8 cellular contexts compared by ENCODE assay signal in genomic region chr6:83065511-83066192, GRCh38. TPM values are rescaled to one million over a fixed set of nuclear protein-coding genes. Genes with fewer than 3 reads are reported as not detected.
DNase-seq lines count a peak whose midpoint lies in the region; ATAC-seq and TF ChIP-seq lines count a peak whose summit lies in the region.

TSS of gene UBE3D (minus strand) at chr6:83065841. CDS start at chr6:83065718, 123 bp downstream.

- no peaks in the 10 kb centered on the region for H3K27me3 Mint-ChIP-seq in nephron (ENCODE audit: low read depth)

- peaks cover 23% of the 10 kb centered on the region for H3K4me1 Mint-ChIP-seq in nephron

- peak within 1 kb of the TSS; percentile 59 to 90 (median 87) for H3K27ac Mint-ChIP-seq in nephron

- peak; percentile 55 for ATAC-seq in GM21447 (IDR thresholded peaks at IDR 0.05; ENCODE audit: unreplicated experiment)
- peak; percentile 84 for ATAC-seq in stimulated activated naive CD8-positive, alpha-beta T cell treated with anti-CD3 and anti-CD28 coated beads, Interleukin-15, Interleukin-2, amounts not matched to agents 100 U/mL and 50 U/mL, for 24 hours

- H3K27ac ChIP-seq in HUES64 (ENCODE audit: low read depth, low read length) = peak within 1 kb of the TSS; percentile 51

- no peaks in the 10 kb centered on the region for H3K9me3 ChIP-seq in HUES64 (ENCODE audit: insufficient read depth, low read depth, low read length)

- H3K4me1 ChIP-seq in HUES64 (ENCODE audit: insufficient read depth, low read length) = peaks cover 42% of the 10 kb centered on the region

- H3K4me3 ChIP-seq in HUES64 (ENCODE audit: low read length) (peak within 1 kb of the TSS; percentile 90), fibroblast of mammary gland (ENCODE audit: control insufficient read depth, low read depth, low read length) (peak within 1 kb of the TSS; percentile 90)

- TF ChIP-seq CTCF in fibroblast of mammary gland (conservative IDR thresholded peaks at IDR 0.05; ENCODE audit: control insufficient read depth, insufficient read depth, low read depth, low read length) (peak; percentile 57), nephron (IDR thresholded peaks at IDR 0.05; ENCODE audit: unreplicated experiment in 3 of 3) (peak; percentile 99)

- H3K9ac ChIP-seq in HUES64 (ENCODE audit: low read depth, low read length) = peak within 1 kb of the TSS; percentile 90

- WGBS in HUES64 = 5% methylated on average over 48 of the region's 48 CpGs

- peaks cover 6% of the 10 kb centered on the region for H3K36me3 Mint-ChIP-seq in nephron (ENCODE audit: low read depth)

- peak within 1 kb of the TSS; percentile 94 to 96 (median 95) for H3K4me3 Mint-ChIP-seq in nephron

- no peaks in the 10 kb centered on the region for H3K9me3 Mint-ChIP-seq in nephron

- H3K27me3 ChIP-seq in HUES64 (ENCODE audit: insufficient read depth, low read length) = no peaks in the 10 kb centered on the region

- peak; percentile 40 for DNase-seq in DMS53 treated with DMSO at 0.1 percent for 48 hours (lab: John Stamatoyannopoulos, UW; ENCODE audit: unreplicated experiment)
- peak; percentile 89 for DNase-seq in activated T-helper 1 cell treated with Interleukin-2 at 50 U/mL for 16 hours (ENCODE audit: low read depth)
- peak; percentile 74 for DNase-seq in fibroblast of mammary gland (ENCODE audit: low read depth)
- DNase-seq in stimulated activated naive CD8-positive, alpha-beta T cell treated with anti-CD3 and anti-CD28 coated beads, Interleukin-15, Interleukin-2, amounts not matched to agents 100 U/mL and 50 U/mL, for 24 hours = peak; percentile 97

- H3K36me3 ChIP-seq in HUES64 (ENCODE audit: insufficient read depth, low read length) = peaks cover 7% of the 10 kb centered on the region

TF ChIP-seq in PFSK-1, 5 proteins besides CTCF, POLR2A, EP300 and RAD21:
- TF ChIP-seq POLR2AphosphoS5 (IDR thresholded peaks at IDR 0.05; ENCODE audit: low read depth, low read length) = peak; percentile 88
- TF ChIP-seq SIN3A (IDR thresholded peaks at IDR 0.05; ENCODE audit: borderline replicate concordance, insufficient read depth, low read length) = no peak
- TF ChIP-seq REST (IDR thresholded peaks at IDR 0.05; ENCODE audit: insufficient read depth in 1 of 2, low read depth in 2 of 2, low read length in 2 of 2) = no peak
- TF ChIP-seq TAF1 (IDR thresholded peaks at IDR 0.05; ENCODE audit: borderline replicate concordance, insufficient read depth, low read length) = peak; percentile 65; the same call in 1 of the 2 replicates
- peak; percentile 92 for TF ChIP-seq FOXP2 (optimal IDR thresholded peaks at IDR 0.05; ENCODE audit: borderline replicate concordance, extremely low read depth, extremely low read length, insufficient read depth)

RNA-seq across cellular contexts. Expression of gene UBE3D, which starts in this region (rescaled TPM):
- polyA plus RNA-seq in HUES64 (2013, experiment 1 of 2) = 7.4 TPM
- polyA plus RNA-seq in HUES64 (2013, experiment 2 of 2) = 10.8 TPM
- 13.6 TPM for polyA plus RNA-seq in PFSK-1 (2012; ENCODE audit: insufficient read length, low read depth)

Comparison
In these comparisons a context has a peak if more than half of its experiments do, and no peak if none do; other contexts are left out.
1. Peak in every context shown above with its lines: DNase-seq, ATAC-seq, H3K4me3 ChIP-seq and H3K27ac ChIP-seq.
2. DNase-seq: peak in every context shown above with its lines; median percentile 97 in stimulated activated naive CD8-positive, alpha-beta T cell treated with anti-CD3 and anti-CD28 coated beads, Interleukin-15, Interleukin-2, amounts not matched to agents 100 U/mL and 50 U/mL, for 24 hours; 89 in activated T-helper 1 cell treated with Interleukin-2 at 50 U/mL for 16 hours; 74 in fibroblast of mammary gland; 40 in DMS53 treated with DMSO at 0.1 percent for 48 hours.